17 cellular contexts compared by ENCODE assay signal in the genomic region with DNA sequence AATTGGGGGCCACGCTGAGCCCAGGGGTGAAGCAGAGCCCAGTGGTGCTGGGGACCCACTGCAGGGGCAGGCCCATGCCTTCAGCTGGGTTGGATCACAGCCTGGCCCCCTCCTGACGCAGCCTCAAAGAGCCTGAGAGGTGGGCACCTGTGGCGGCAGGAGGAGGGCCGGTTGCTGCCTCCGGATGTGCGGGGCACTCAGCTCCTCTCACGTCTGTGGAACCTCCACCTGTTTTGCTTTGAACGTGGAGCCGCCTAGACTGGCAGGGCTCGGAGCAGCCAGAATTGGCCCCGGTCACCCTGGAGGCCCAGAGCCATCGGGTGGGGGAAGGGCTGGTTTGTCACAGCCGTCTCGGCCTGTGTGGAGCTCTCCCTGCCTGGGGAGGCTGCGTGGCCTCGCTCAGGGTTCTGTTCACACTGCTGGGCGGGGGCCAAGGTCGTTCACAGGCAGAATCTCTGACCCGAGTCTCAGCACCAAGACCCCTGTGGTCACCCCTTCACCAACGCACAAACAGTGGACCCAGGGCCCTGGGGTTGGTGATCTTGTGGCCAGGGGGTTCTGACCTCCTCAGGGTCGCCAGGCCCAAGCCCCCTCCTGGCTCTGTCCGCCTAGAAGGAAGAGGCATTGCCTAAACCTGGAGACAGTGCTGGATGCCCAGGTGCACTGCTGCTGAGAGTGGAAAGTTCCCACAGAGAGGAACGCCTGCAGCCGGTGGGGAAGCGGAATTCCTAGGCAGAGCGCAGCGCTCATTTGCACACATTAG. TPM values are rescaled to one million over a fixed set of nuclear protein-coding genes. Genes with fewer than 3 reads are reported as not detected.
DNase-seq lines count a peak whose midpoint lies in the region; ATAC-seq and TF ChIP-seq lines count a peak whose summit lies in the region.
"Had no signal": no experiment of that assay in that cellular context is flagged by ENCODE, and none has a peak within 500 bp of the region (broad histone marks: within the 10 kb centered on the region; RNA-seq: fewer than 3 reads in every experiment).

No MANE protein-coding gene starts in this region.

- H3K36me3 ChIP-seq in right atrium auricular region (no peaks in the 10 kb centered on the region), right lobe of liver (no peaks in the 10 kb centered on the region), spleen (no peaks in the 10 kb centered on the region)
- H3K36me3 ChIP-seq: MG63 had no signal

- H3K4me3 Mint-ChIP-seq in chondrocyte (ENCODE audit: unreplicated experiment): no peak overlapping the region
- H3K4me3 Mint-ChIP-seq in nephron progenitor cell: no peak overlapping the region
- H3K4me3 Mint-ChIP-seq: CD8-positive, alpha-beta T cell had no signal

- whole genome bisulfite sequencing in right lobe of liver (ENCODE audit: insufficient coverage, low coverage, low lambda C conversion rate, missing lambda C conversion rate): no CpG with 5 or more reads among the region's 27 CpGs
- 71 to 79% (median 73%) methylated on average over 14 to 27 of the region's 27 CpGs for WGBS in spleen, 5 donors

- H3K27ac ChIP-seq in right atrium auricular region: no peak overlapping the region
- H3K27ac ChIP-seq in right lobe of liver: no peak overlapping the region
- H3K27ac ChIP-seq in spleen: no peak overlapping the region

- no peaks in the 10 kb centered on the region for H3K9me3 ChIP-seq in right atrium auricular region
- no peaks in the 10 kb centered on the region for H3K9me3 ChIP-seq in right lobe of liver
- H3K9me3 ChIP-seq in spleen: no peaks in the 10 kb centered on the region
- H3K9me3 ChIP-seq: MG63 had no signal

- H3K27me3 Mint-ChIP-seq in chondrocyte (ENCODE audit: low read depth) (peaks cover 46% of the 10 kb centered on the region), nephron progenitor cell (ENCODE audit: low read depth, poor library complexity) (peaks cover 49% of the 10 kb centered on the region)

- H3K36me3 Mint-ChIP-seq in chondrocyte (ENCODE audit: low read depth) (peaks cover 1% of the 10 kb centered on the region), nephron progenitor cell (ENCODE audit: low read depth) (no peaks in the 10 kb centered on the region)
- H3K36me3 Mint-ChIP-seq: CD8-positive, alpha-beta T cell had no signal

- H3K27me3 ChIP-seq in right atrium auricular region (peaks cover 0 to 12% of the 10 kb centered on the region in 2 donors), right lobe of liver (no peaks in the 10 kb centered on the region), spleen (replicated peaks in 1 of 7) (peaks cover 0 to 91% (median 69%) of the 10 kb centered on the region in 7 donors)

- intact Hi-C loops in Right ventricle myocardium inferior (cut with DNase I) (no loop called here), right lobe of liver (cut with DNase I) (no loop called here), spleen (cut with DNase I; ENCODE audit: low total_unique reads) (no loop called here)

- H3K4me3 ChIP-seq in right atrium auricular region (no peak overlapping the region), right lobe of liver (no peak overlapping the region), spleen (no peak overlapping the region)
- H3K4me3 ChIP-seq: MG63 had no signal

- TF ChIP-seq POLR2A in right lobe of liver (IDR thresholded peaks at IDR 0.05) (no peak), spleen (IDR thresholded peaks at IDR 0.05) (no peak)

- no peak for ATAC-seq in Right ventricle myocardium inferior
- ATAC-seq in right lobe of liver: no peak
- no peak for ATAC-seq in HG02973 (IDR thresholded peaks at IDR 0.05; ENCODE audit: unreplicated experiment)
- ATAC-seq in GM18870 (IDR thresholded peaks at IDR 0.05; ENCODE audit: unreplicated experiment): no peak
- ATAC-seq: CD8-positive, alpha-beta T cell; PC-3 had no signal

- H3K4me1 Mint-ChIP-seq in chondrocyte (ENCODE audit: low read depth) (no peaks in the 10 kb centered on the region), nephron progenitor cell (peaks cover 61% of the 10 kb centered on the region)

- H3K9me3 Mint-ChIP-seq in chondrocyte (ENCODE audit: low read depth) (no peaks in the 10 kb centered on the region), nephron progenitor cell (peaks cover 3% of the 10 kb centered on the region)
- H3K9me3 Mint-ChIP-seq: CD8-positive, alpha-beta T cell had no signal

- TF ChIP-seq CTCF in right atrium auricular region (IDR thresholded peaks at IDR 0.05) (no peak), chondrocyte (IDR thresholded peaks at IDR 0.05) (no peak), right lobe of liver (IDR thresholded peaks at IDR 0.05) (no peak), spleen (IDR thresholded peaks at IDR 0.05 in 8 of 11, conservative IDR thresholded peaks at IDR 0.05 in 3 of 11) (no peak), nephron progenitor cell (IDR thresholded peaks at IDR 0.05) (no peak)

- no peak overlapping the region for H3K27ac Mint-ChIP-seq in chondrocyte (ENCODE audit: unreplicated experiment)
- H3K27ac Mint-ChIP-seq in nephron progenitor cell: no peak overlapping the region
- H3K27ac Mint-ChIP-seq: CD8-positive, alpha-beta T cell had no signal

- H3K4me1 ChIP-seq in right atrium auricular region (no peaks in the 10 kb centered on the region), right lobe of liver (no peaks in the 10 kb centered on the region), spleen (peaks cover 23 to 37% (median 31%) of the 10 kb centered on the region in 6 donors)

- DNase-seq in Right ventricle myocardium inferior (ENCODE audit: missing footprints) (peak; percentile 26), right atrium auricular region (ENCODE audit: low spot score) (no peak), chondrocyte (ENCODE audit: low spot score) (peak; percentile 91), right lobe of liver (peak in 2 of 3 donors; percentile 11 to 43), spleen (peak; percentile 63), nephron progenitor cell (no peak)
- DNase-seq: AML-193, DMS79 treated with DMSO at 0.1 percent for 48 hours, MG63, NCI-H1694, NCI-H2107, NCI-H226, NCI-H69, PC-3 had no signal

RNA-seq across cellular contexts. Expression of a gene that starts 9.2 kb away (rescaled TPM):
- total RNA-seq in Right ventricle myocardium inferior: 1.1 TPM
- 1 to 10 TPM; 1.8 to 2.3 TPM for total RNA-seq in right atrium auricular region
- total RNA-seq in chondrocyte: 0.95 to 1.4 TPM (median 1.1 TPM) in 3 replicates
- total RNA-seq in right lobe of liver: 1 to 10 TPM in 2 of 6 experiments, under 1 TPM in 4; 0.32 to 1.8 (median 0.46) TPM
- total RNA-seq in spleen: 1 to 10 TPM; 1.0 to 3.2 (median 1.3) TPM
- 1 to 10 TPM; 1.5 to 1.8 (median 1.5) TPM for polyA plus RNA-seq in spleen

Comparison
In these comparisons a context has a peak if more than half of its experiments do, and no peak if none do; other contexts are left out.
1. DNase-seq: peak in Right ventricle myocardium inferior (single experiment), chondrocyte (single experiment), right lobe of liver (2 of 3) and spleen (single experiment); none in right atrium auricular region (single experiment) and nephron progenitor cell (single experiment).